Comparison of ENCODE assay signal across 8 cellular contexts in the genomic region with DNA sequence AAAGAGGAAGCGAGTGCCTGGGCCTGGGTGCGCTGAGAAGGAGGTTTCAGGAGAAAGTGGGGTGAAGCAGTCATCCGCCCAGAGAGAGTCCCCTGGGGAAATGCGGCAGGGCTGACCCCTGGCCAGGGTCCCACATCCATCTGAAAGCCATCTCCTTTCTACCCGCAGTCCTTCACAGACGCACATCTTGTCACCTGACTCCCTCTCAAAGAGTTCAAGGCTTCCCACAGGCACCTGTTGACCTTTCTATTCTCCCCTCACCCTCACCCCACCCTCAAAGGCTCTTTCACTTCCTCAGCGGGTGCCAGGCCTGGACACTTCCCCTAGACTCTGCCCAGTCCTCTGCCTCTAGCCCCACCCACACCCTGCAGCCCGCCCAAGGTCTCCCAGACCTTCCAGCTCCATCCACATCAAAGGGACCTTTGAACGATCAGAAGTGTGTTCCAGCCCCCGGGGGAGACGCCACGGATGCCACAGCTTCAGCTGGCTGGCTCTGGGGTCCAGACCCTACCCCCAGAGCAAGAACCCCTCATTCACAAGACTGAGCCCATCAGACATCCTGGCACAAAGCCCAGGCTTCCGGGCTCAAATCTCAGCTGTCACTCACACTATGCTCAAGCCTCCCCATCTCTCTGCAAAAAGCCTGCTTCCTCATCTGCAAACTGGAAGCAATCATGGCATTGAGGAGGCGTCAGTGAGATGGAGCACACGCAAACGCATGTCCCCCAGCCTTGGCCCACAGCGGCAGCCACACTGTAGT. TPM values are rescaled to one million over a fixed set of nuclear protein-coding genes. Genes with fewer than 3 reads are reported as not detected.
A peak's percentile ranks its signal among the peaks of the same experiment; 100 is the strongest.
DNase-seq lines count a peak whose midpoint lies in the region; ATAC-seq and TF ChIP-seq lines count a peak whose summit lies in the region.

No MANE protein-coding gene starts in this region.

- WGBS in smooth muscle cell (ENCODE audit: low lambda C conversion rate): 91% methylated on average over 16 of the region's 17 CpGs

- peaks cover 18% of the 10 kb centered on the region for H3K79me2 ChIP-seq in smooth muscle cell (ENCODE audit: low read depth)

- ATAC-seq in GM21360 (IDR thresholded peaks at IDR 0.05; ENCODE audit: unreplicated experiment) (peak; percentile 47), HG03520 (IDR thresholded peaks at IDR 0.05; ENCODE audit: unreplicated experiment) (peak; percentile 44)
- ATAC-seq in activated CD4-positive, CD25-positive, alpha-beta regulatory T cell treated with anti-CD3 and anti-CD28 coated beads, Interleukin-2, amount 50 U/mL, for 24 hours: peak; percentile 36 to 42

- H3K9me3 ChIP-seq in smooth muscle cell (replicated peaks; ENCODE audit: low read depth): no peaks in the 10 kb centered on the region

- H3K4me1 ChIP-seq in smooth muscle cell (ENCODE audit: low read depth): peaks cover 11% of the 10 kb centered on the region

- H2AFZ ChIP-seq in smooth muscle cell (ENCODE audit: low read depth): no peak overlapping the region

- TF ChIP-seq CTCF in foreskin fibroblast (IDR thresholded peaks at IDR 0.05; ENCODE audit: low read depth, low read length) (no peak), smooth muscle cell (IDR thresholded peaks at IDR 0.05; ENCODE audit: borderline replicate concordance, insufficient read depth, poor library complexity, severe bottlenecking) (no peak)

- no peaks in the 10 kb centered on the region for H3K36me3 ChIP-seq in smooth muscle cell (ENCODE audit: low read depth)

- no peaks in the 10 kb centered on the region for H3F3A ChIP-seq in smooth muscle cell (ENCODE audit: low read depth)

- H3K4me3 ChIP-seq in GM08714 (ENCODE audit: low read length) (peak overlapping the region; percentile 70; the same call in 1 of the 2 replicates), foreskin fibroblast (ENCODE audit: low read depth in 1 of 2, low read length in 2 of 2) (peak overlapping the region; percentile 76 to 77), smooth muscle cell (no peak overlapping the region)

- H4K20me1 ChIP-seq in smooth muscle cell (ENCODE audit: low read depth): peaks cover 8% of the 10 kb centered on the region

- DNase-seq in foreskin fibroblast (no peak), smooth muscle cell (lab: John Stamatoyannopoulos, UW; ENCODE audit: unreplicated experiment) (no peak), NCI-H2227 (lab: John Stamatoyannopoulos, UW; ENCODE audit: unreplicated experiment) (no peak), NCI-H187 treated with DMSO at 0.1 percent for 48 hours (lab: John Stamatoyannopoulos, UW) (no peak)

- H3K27ac ChIP-seq in smooth muscle cell (ENCODE audit: low read depth): no peak overlapping the region

- H3K27me3 ChIP-seq in smooth muscle cell (ENCODE audit: low read depth): no peaks in the 10 kb centered on the region

- H3K4me2 ChIP-seq in smooth muscle cell: peak overlapping the region; percentile 100

- H3K9ac ChIP-seq in smooth muscle cell (ENCODE audit: low read depth): no peak overlapping the region

RNA-seq across cellular contexts. Expression of gene CTSZ, which starts 2.1 kb away (rescaled TPM):
- total RNA-seq in smooth muscle cell: 151 and 171 TPM in 2 replicates
- polyA plus RNA-seq in smooth muscle cell: 9.4 and 12.7 TPM in 2 replicates

RNA-seq across cellular contexts. Expression of gene TUBB1, which starts 14.3 kb away (rescaled TPM):
- 0.40 and 0.67 TPM in 2 replicates for total RNA-seq in smooth muscle cell
- polyA plus RNA-seq in smooth muscle cell: not detected in 2 replicates

RNA-seq across cellular contexts. Expression of gene NELFCD, which starts 23.9 kb away (rescaled TPM):
- 25.4 and 27.6 TPM in 2 replicates for total RNA-seq in smooth muscle cell
- polyA plus RNA-seq in smooth muscle cell: 40.3 and 44.9 TPM in 2 replicates

RNA-seq across cellular contexts. Expression of gene ATP5F1E, which starts 27.2 kb away (rescaled TPM):
- total RNA-seq in smooth muscle cell: 48.1 and 48.6 TPM in 2 replicates
- polyA plus RNA-seq in smooth muscle cell: 265 and 280 TPM in 2 replicates

RNA-seq across cellular contexts. Expression of gene PRELID3B, which starts 37.6 kb away (rescaled TPM):
- 39.1 and 44.9 TPM in 2 replicates for total RNA-seq in smooth muscle cell
- polyA plus RNA-seq in smooth muscle cell: 20.9 and 25.8 TPM in 2 replicates
